8 cellular contexts compared by ENCODE assay signal in the genomic region with DNA sequence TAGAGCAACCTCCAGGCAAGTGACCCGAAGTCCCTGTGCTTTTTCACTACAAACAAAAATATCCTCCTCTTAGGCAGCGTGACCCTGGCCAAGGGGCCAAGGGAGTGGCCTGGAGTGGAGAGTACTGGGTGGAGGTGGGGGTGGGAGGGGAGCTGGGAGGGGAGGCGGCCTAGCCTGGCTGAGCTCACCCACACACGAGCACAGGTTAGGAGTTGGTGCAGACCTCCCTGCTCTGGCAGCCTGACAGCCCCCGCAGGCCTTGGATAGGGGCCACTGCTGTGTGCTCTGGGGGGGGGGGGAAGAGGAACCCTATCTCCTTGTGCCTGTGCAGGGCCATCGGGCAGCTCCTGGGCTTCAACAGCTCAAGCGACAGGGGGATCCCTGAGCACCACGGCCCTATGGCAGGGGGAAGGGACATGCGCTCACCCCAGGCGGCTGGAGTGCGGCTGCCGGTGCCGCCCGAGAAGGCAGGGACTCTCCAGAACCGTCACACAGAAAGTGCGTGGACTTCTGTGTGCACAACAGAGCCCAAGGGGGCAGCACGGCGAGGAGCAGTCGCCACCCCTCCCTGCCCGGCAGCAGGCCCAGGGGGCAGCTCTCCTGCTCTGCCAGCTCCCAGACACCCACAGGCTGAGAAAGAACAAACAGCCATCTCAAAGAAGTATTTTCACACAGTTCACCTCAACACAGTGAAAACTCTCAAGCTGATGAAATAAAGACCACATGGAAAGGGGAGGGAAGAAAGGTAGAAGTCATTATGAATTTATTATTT. TPM values are rescaled to one million over a fixed set of nuclear protein-coding genes. Genes with fewer than 3 reads are reported as not detected.
DNase-seq lines count a peak whose midpoint lies in the region; ATAC-seq, FAIRE-seq and TF ChIP-seq lines count a peak whose summit lies in the region.

No MANE protein-coding gene starts in this region.

- H3K36me3 Mint-ChIP-seq in Caco-2 (ENCODE audit: insufficient read depth, unreplicated experiment): peaks cover 87% of the 10 kb centered on the region
- peaks cover 30% of the 10 kb centered on the region for H3K36me3 Mint-ChIP-seq in T-cell

- DNase-seq in Caco-2: no peak
- DNase-seq in T-cell: no peak
- DNase-seq in fibroblast of peridontal ligament (ENCODE audit: extremely low read depth): peak; percentile 25
- DNase-seq in sciatic nerve (ENCODE audit: low spot score): peak; percentile 66
- DNase-seq in NCI-H2171 (lab: John Stamatoyannopoulos, UW): no peak
- DNase-seq in MV-4-11 (lab: John Stamatoyannopoulos, UW): no peak
- no peak for DNase-seq in HTR-8/SVneo (ENCODE audit: insufficient read length, low spot score)

- POLR2A ChIA-PET in Caco-2 (lab: Charles Lee): no interaction called here
- POLR2A ChIA-PET in T-cell (lab: Charles Lee): interaction anchor here (0.6 kb wide), 2 partner anchors 192 to 426 kb away, joined by 3 to 4 read pairs; no protein-coding TSS in a partner anchor

- H3K27me3 Mint-ChIP-seq in Caco-2 (ENCODE audit: insufficient read depth, unreplicated experiment): no peaks in the 10 kb centered on the region
- no peaks in the 10 kb centered on the region for H3K27me3 Mint-ChIP-seq in T-cell

- H3K4me3 ChIP-seq in Caco-2 (ENCODE audit: low read depth, low read length): no peak overlapping the region

- H3K27me3 ChIP-seq in Caco-2 (replicated peaks; ENCODE audit: control insufficient read depth, insufficient read depth, low read length): no peaks in the 10 kb centered on the region

- H3K9me3 ChIP-seq in Caco-2: no peaks in the 10 kb centered on the region

- no peaks in the 10 kb centered on the region for H3K9me3 Mint-ChIP-seq in Caco-2 (ENCODE audit: unreplicated experiment)
- no peaks in the 10 kb centered on the region for H3K9me3 Mint-ChIP-seq in T-cell

- H3K4me1 Mint-ChIP-seq in Caco-2 (ENCODE audit: low read depth, unreplicated experiment) (peaks cover 13% of the 10 kb centered on the region), T-cell (peaks cover 44 to 69% (median 66%) of the 10 kb centered on the region in 3 donors)

- no peaks in the 10 kb centered on the region for H3K4me1 ChIP-seq in Caco-2

- no peak for TF ChIP-seq CTCF in Caco-2 (IDR thresholded peaks at IDR 0.05; ENCODE audit: insufficient read depth in 1 of 2, low read depth in 1 of 2, low read length in 1 of 2, severe bottlenecking in 1 of 2, unreplicated experiment in 1 of 2)

- no TSS peak for BruUV-seq in Caco-2 (replicated peaks; lab: Mats Ljungman, UMichigan)

- no peak overlapping the region for H3K4me3 Mint-ChIP-seq in Caco-2 (ENCODE audit: unreplicated experiment)
- peak overlapping the region in 1 of 3 donors; percentile 81 for H3K4me3 Mint-ChIP-seq in T-cell

- ATAC-seq in T-cell (replicated peaks in 1 of 4) (no peak), sciatic nerve (peak; percentile 49), GM19463 (IDR thresholded peaks at IDR 0.05; ENCODE audit: unreplicated experiment) (no peak)

- peak overlapping the region; percentile 12 for H3K27ac Mint-ChIP-seq in Caco-2 (ENCODE audit: unreplicated experiment)
- H3K27ac Mint-ChIP-seq in T-cell: peak overlapping the region; percentile 57 to 77

- CTCF ChIA-PET in Caco-2 (lab: Charles Lee): interaction anchor here (1.0 kb wide), 1 partner anchor 50 kb away, joined by 3 read pairs; no protein-coding TSS in a partner anchor
- CTCF ChIA-PET in T-cell (lab: Charles Lee): interaction anchor here in 1 of 2 donors (0.5 kb wide), 1 partner anchor 182 kb away, joined by 3 read pairs; no protein-coding TSS in a partner anchor

- FAIRE-seq in HTR-8/SVneo (lab: Jason Lieb, UNC): no peak

- peaks cover 11% of the 10 kb centered on the region for H3K36me3 ChIP-seq in Caco-2 (ENCODE audit: control insufficient read depth, insufficient read depth, low read length)

- intact Hi-C loops in Caco-2 (cut with micrococcal nuclease; ENCODE audit: unreplicated experiment): no loop called here
- intact Hi-C loops in sciatic nerve (cut with DNase I): no loop called here

RNA-seq across cellular contexts. Expression of a gene that starts 13.3 kb away (rescaled TPM):
- total RNA-seq in Caco-2 (2022) (13.1 and 13.7 TPM in 2 replicates), T-cell (10 to 100 TPM; 31.9 to 47.3 (median 40.9) TPM), sciatic nerve (53.1 TPM)

RNA-seq across cellular contexts. Expression of a gene that starts 29.5 kb away (rescaled TPM):
- 31.0 and 32.2 TPM in 2 replicates for total RNA-seq in Caco-2 (2022)
- 100 to 1,000 TPM in 3 of 5 donors, 10 to 100 TPM in 2; 86.4 to 127 (median 103) TPM for total RNA-seq in T-cell
- total RNA-seq in sciatic nerve: 50.6 TPM

RNA-seq across cellular contexts. Expression of a gene that starts 31.4 kb away (rescaled TPM):
- total RNA-seq in Caco-2 (2022): 196 TPM in 2 replicates
- total RNA-seq in T-cell: 100 to 1,000 TPM; 177 to 273 (median 194) TPM
- 152 TPM for total RNA-seq in sciatic nerve

Comparison
In these comparisons a context has a peak if more than half of its experiments do, and no peak if none do; other contexts are left out.
1. DNase-seq: peak in fibroblast of peridontal ligament (single experiment) and sciatic nerve (single experiment); none in Caco-2 (0 of 2), T-cell (0 of 34), NCI-H2171 (single experiment), MV-4-11 (single experiment) and HTR-8/SVneo (single experiment).